Comparison of ENCODE assay signal across 1 cellular context in genomic region chr6:169495601-169496000, GRCh38.
TF ChIP-seq lines count a peak whose summit lies in the region.

No MANE protein-coding gene starts in this region.

TF ChIP-seq in SK-N-SH, 30 proteins besides CTCF, POLR2A, EP300 and RAD21 (continued from another document):
- TF ChIP-seq NRF1 (IDR thresholded peaks at IDR 0.05; ENCODE audit: low read depth, low read length) = no peak
- peak; percentile 32; the same call in 1 of the 2 replicates for TF ChIP-seq NFIC (IDR thresholded peaks at IDR 0.05; ENCODE audit: borderline replicate concordance)
- no peak for TF ChIP-seq CHD2 (IDR thresholded peaks at IDR 0.05; ENCODE audit: low read length, partially characterized antibody)
- TF ChIP-seq EZH2phosphoT487 (IDR thresholded peaks at IDR 0.05; ENCODE audit: borderline replicate concordance, low read depth) = no peak
- 0 out of 2 replicates have a peak, but pooled peaks have one; percentile 5 for TF ChIP-seq JUND (IDR thresholded peaks at IDR 0.05)
- no peak for TF ChIP-seq MAX (IDR thresholded peaks at IDR 0.05; ENCODE audit: low read depth)
